ENCODE assay signal across 7 cellular contexts in the genomic region with DNA sequence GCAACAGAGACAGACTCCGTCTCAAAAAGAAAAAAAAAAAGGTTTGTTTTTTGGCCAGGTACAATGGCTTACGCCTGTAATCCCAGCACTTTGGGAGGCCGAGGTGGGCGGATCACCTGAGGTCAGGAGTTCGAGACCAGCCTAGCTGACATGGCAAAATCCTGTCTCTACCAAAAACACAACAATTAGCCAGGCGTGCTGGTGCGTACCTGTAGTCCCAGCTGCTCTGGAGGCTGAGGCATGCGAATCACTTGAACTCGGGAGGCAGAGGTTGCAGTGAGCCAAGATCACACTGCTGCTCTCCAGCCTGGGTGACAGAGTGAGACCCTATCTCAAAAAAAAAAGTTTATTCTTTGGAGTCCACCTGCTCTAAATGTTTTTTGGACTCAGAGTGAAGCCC. TPM values are rescaled to one million over a fixed set of nuclear protein-coding genes. Genes with fewer than 3 reads are reported as not detected.
A peak's percentile ranks its signal among the peaks of the same experiment; 100 is the strongest.
DNase-seq lines count a peak whose midpoint lies in the region; ATAC-seq, FAIRE-seq and TF ChIP-seq lines count a peak whose summit lies in the region.
"Not testable (repeated sequence)": the region's sequence is repeated elsewhere in the genome, so short reads cannot be mapped to it uniquely, and the experiment has no call there.

No MANE protein-coding gene starts in this region.

- not testable (repeated sequence) for H3K9ac ChIP-seq in BLaER1; HCT116 (ENCODE audit: low read length); Karpas-422 (ENCODE audit: low read length); HepG2 (ENCODE audit: insufficient read depth, low read depth, low read length)

- H3K4me3 ChIP-seq in BLaER1; HCT116 (replicated peaks in 1 of 2; ENCODE audit: low read depth in 1 of 2, low read length in 2 of 2); Karpas-422 (ENCODE audit: low read length); esophagus muscularis mucosa; HepG2 (replicated peaks in 1 of 3; ENCODE audit: insufficient read depth in 1 of 3, low read depth in 2 of 3, low read length in 3 of 3): not testable (repeated sequence)

- CTCF ChIA-PET in HCT116 (lab: Charles Lee) (interaction anchor here (0.6 to 3.2 kb wide), 13 partner anchors 8 to 384 kb away, joined by 3 to 15 read pairs (median 3); no protein-coding TSS in a partner anchor), HepG2 (lab: Yijun Ruan, JAX; ENCODE audit: low intra/inter-chr PET ratio, low total read pairs) (interaction anchor here (1.4 to 2.5 kb wide), 2 partner anchors 249 to 380 kb away, joined by 6 to 14 read pairs; no protein-coding TSS in a partner anchor)

- H3K9me3 ChIP-seq in BLaER1; HCT116 (ENCODE audit: control insufficient read depth in 1 of 2, insufficient read depth in 1 of 2, low read depth in 1 of 2, low read length in 2 of 2); Karpas-422 (ENCODE audit: low read length); esophagus muscularis mucosa; HepG2 (ENCODE audit: low read length): not testable (repeated sequence)

- TF ChIP-seq RAD21 in HCT116 (IDR thresholded peaks at IDR 0.05; ENCODE audit: low read depth); HepG2 (CRISPR knock-in tag; IDR thresholded peaks at IDR 0.05): not testable (repeated sequence)

- peak overlapping the region; percentile 51 for H2AFZ ChIP-seq in HCT116 (ENCODE audit: low read depth, low read length, poor library complexity, severe bottlenecking)
- H2AFZ ChIP-seq in Karpas-422 (ENCODE audit: low read length); HepG2 (ENCODE audit: low read length): not testable (repeated sequence)

- 97% methylated on average over 9 of the region's 9 CpGs for WGBS in esophagus muscularis mucosa
- WGBS in HepG2 (ENCODE audit: low lambda C conversion rate), result 62% methylated on average over 9 of the region's 9 CpGs

- not testable (repeated sequence) for FAIRE-seq in HepG2 (lab: Jason Lieb, UNC)

- BruUV-seq in HCT116 (replicated peaks; lab: Mats Ljungman, UMichigan); HepG2 (replicated peaks; lab: Mats Ljungman, UMichigan): not testable (repeated sequence)

- peaks cover 16% of the 10 kb centered on the region for H3K4me1 ChIP-seq in BLaER1
- peaks cover 4 to 10% of the 10 kb centered on the region in 2 experiments; a peak in 3 of 4 replicates for H3K4me1 ChIP-seq in HCT116 (ENCODE audit: control insufficient read depth in 1 of 2, insufficient read depth in 2 of 2, low read length in 2 of 2)
- H3K4me1 ChIP-seq in Karpas-422 (ENCODE audit: low read length), result peaks cover 18% of the 10 kb centered on the region
- not testable (repeated sequence) for H3K4me1 ChIP-seq in esophagus muscularis mucosa; HepG2 (ENCODE audit: insufficient read depth, low read length)

- DNase-seq in ELF-1 (ENCODE audit: low read depth, low spot score), result peak; percentile 15
- not testable (repeated sequence) for DNase-seq in HCT116 (ENCODE audit: low read depth, low spot score); Karpas-422; HepG2 (ENCODE audit: low spot score)
- peak; percentile 62 for DNase-seq in esophagus muscularis mucosa (ENCODE audit: extremely low spot score)
- peak; percentile 34 for DNase-seq in posterior vena cava (ENCODE audit: low spot score)

- H3K27me3 ChIP-seq in BLaER1; HCT116 (ENCODE audit: insufficient read depth, low read length); Karpas-422 (ENCODE audit: low read length); esophagus muscularis mucosa; HepG2 (ENCODE audit: control insufficient read depth in 1 of 2, insufficient read depth in 2 of 2, low read length in 2 of 2): not testable (repeated sequence)

- RAD21 ChIA-PET in HCT116 (lab: Charles Lee; ENCODE audit: low non-redundant PET in 1 of 2, low total read pairs in 2 of 2, uncharacterized antibody in 2 of 2, unreplicated experiment in 2 of 2), result interaction anchor here (0.6 to 1.7 kb wide), 3 partner anchors 249 to 258 kb away, joined by 4 to 6 read pairs (median 4); no protein-coding TSS in a partner anchor

- not testable (repeated sequence) for H3K79me2 ChIP-seq in HCT116 (ENCODE audit: insufficient read depth, low read length); Karpas-422 (ENCODE audit: low read length); HepG2 (ENCODE audit: insufficient read depth, low read length)

- intact Hi-C loops in HCT116 (cut with micrococcal nuclease); esophagus muscularis mucosa (cut with DNase I); posterior vena cava (cut with DNase I): not testable (repeated sequence)
- intact Hi-C loops in HepG2 (cut with micrococcal nuclease; ENCODE audit: unreplicated experiment), result loop anchor here (1.0 to 5.0 kb wide), 2 partner anchors 94 to 249 kb away; partner anchors contain the start of gene INSM2

- in situ Hi-C loops in HepG2 (cut with HindIII; ENCODE audit: extremely low pct_ligation_motif_present, low pct_unique_long_range_greater_than_20kb), result not testable (repeated sequence)

- H3K4me2 ChIP-seq in BLaER1 (peak overlapping the region; percentile 60), Karpas-422 (ENCODE audit: low read depth, low read length, poor library complexity, severe bottlenecking) (peak overlapping the region; percentile 41)
- not testable (repeated sequence) for H3K4me2 ChIP-seq in HCT116 (ENCODE audit: low read length); HepG2 (ENCODE audit: low read depth, low read length)

- H3K36me3 ChIP-seq in BLaER1; HCT116 (ENCODE audit: control insufficient read depth in 1 of 2, insufficient read depth in 2 of 2, low read length in 2 of 2); Karpas-422 (ENCODE audit: insufficient read depth, low read length); esophagus muscularis mucosa; HepG2 (replicated peaks in 1 of 2; ENCODE audit: control insufficient read depth in 1 of 2, insufficient read depth in 2 of 2, low read length in 2 of 2): not testable (repeated sequence)

- not testable (repeated sequence) for H3K27ac ChIP-seq in BLaER1; HCT116 (ENCODE audit: low read depth, low read length); Karpas-422 (ENCODE audit: low read length); esophagus muscularis mucosa (replicated peaks in 1 of 4); HepG2 (ENCODE audit: extremely low read length, insufficient read depth, low read length)

- ATAC-seq in HCT116 (peak; percentile 36), HepG2 (peak; percentile 24)

- TF ChIP-seq POLR2A in HCT116 (IDR thresholded peaks at IDR 0.05; ENCODE audit: borderline replicate concordance, extremely low read depth, insufficient read depth, insufficient read length); esophagus muscularis mucosa (IDR thresholded peaks at IDR 0.05; ENCODE audit: low read depth); HepG2 (IDR thresholded peaks at IDR 0.05; ENCODE audit: insufficient read depth in 1 of 2, low read depth in 2 of 2, low read length in 2 of 2): not testable (repeated sequence)

- H3K9me2 ChIP-seq in HCT116 (ENCODE audit: insufficient read depth); Karpas-422 (replicated peaks; ENCODE audit: insufficient read depth, low read length): not testable (repeated sequence)

- not testable (repeated sequence) for TF ChIP-seq EP300 in esophagus muscularis mucosa (IDR thresholded peaks at IDR 0.05); HepG2 (IDR thresholded peaks at IDR 0.05; ENCODE audit: low read depth in 2 of 2, low read length in 2 of 2); HepG2 (CRISPR knock-in tag; IDR thresholded peaks at IDR 0.05; ENCODE audit: borderline replicate concordance)

- H4K20me1 ChIP-seq in BLaER1; HCT116 (ENCODE audit: insufficient read depth); Karpas-422 (ENCODE audit: insufficient read depth, low read depth, low read length); HepG2 (ENCODE audit: insufficient read depth, low read length): not testable (repeated sequence)

- POLR2A ChIA-PET in HCT116 (lab: Charles Lee), result interaction anchor here (0.7 kb wide), 1 partner anchor 388 kb away, joined by 3 read pairs; the partner anchor contains the start of gene BRMS1L
- POLR2A ChIA-PET in HepG2 (lab: Yijun Ruan, JAX), result not testable (repeated sequence)

- not testable (repeated sequence) for TF ChIP-seq CTCF in HCT116 (IDR thresholded peaks at IDR 0.05 in 2 of 3, conservative IDR thresholded peaks at IDR 0.05 in 1 of 3; ENCODE audit: borderline replicate concordance in 1 of 3, insufficient read depth in 1 of 3, low read depth in 2 of 3, low read length in 2 of 3); esophagus muscularis mucosa (IDR thresholded peaks at IDR 0.05); HepG2 (CRISPR knock-in tag; IDR thresholded peaks at IDR 0.05)

RNA-seq across cellular contexts. Expression of gene NFKBIA, which starts 33.9 kb away (rescaled TPM):
- total RNA-seq in HCT116 (2021; ENCODE audit: unreplicated experiment) (42.6 TPM), esophagus muscularis mucosa (100 to 1,000 TPM; 387 to 416 (median 398) TPM), HepG2 (2016; rRNA removed; fragmentation: Illumina TruSeq; extraction: Trizol) (232 and 319 TPM in 2 replicates), posterior vena cava (100 to 1,000 TPM in 1 of 2 donors, 10 to 100 TPM in 1; 87.1 to 127 TPM)
- 38.0 and 62.5 TPM in 2 replicates for polyA plus RNA-seq in HCT116 (2012)
- total RNA-seq in Karpas-422 (2014; rRNA removed; shearing (Covaris generic); ENCODE audit: low replicate concordance), result 27.6 and 53.5 TPM in 2 replicates
- total RNA-seq in HepG2 (2016; cell fraction: cytosol; rRNA removed; fragmentation: Illumina TruSeq; extraction: Trizol; ENCODE audit: low read depth), result 103 and 116 TPM in 2 replicates
- 208 and 321 TPM in 2 replicates for total RNA-seq in HepG2 (2016; cell fraction: insoluble cytoplasmic fraction; rRNA removed; fragmentation: Illumina TruSeq; extraction: Trizol)
- total RNA-seq in HepG2 (2016; cell fraction: membrane; rRNA removed; fragmentation: Illumina TruSeq; extraction: Trizol), result 196 and 209 TPM in 2 replicates
- total RNA-seq in HepG2 (2016; cell fraction: nucleus; rRNA removed; fragmentation: Illumina TruSeq; extraction: Trizol), result 367 and 382 TPM in 2 replicates
- 173 and 197 TPM in 2 replicates for polyA plus RNA-seq in HepG2 (2011; rRNA removed)
- polyA plus RNA-seq in HepG2 (2011; cell fraction: cytosol; rRNA removed), result 81.6 and 128 TPM in 2 replicates
- 363 and 589 TPM in 2 replicates for polyA plus RNA-seq in HepG2 (2011; cell fraction: nucleus; rRNA removed)
- polyA plus RNA-seq in HepG2 (2012), result 58.7 and 87.8 TPM in 2 replicates
- 21.2 and 21.7 TPM in 2 replicates for polyA plus RNA-seq in HepG2 (2016; cell fraction: cytosol; fragmentation: Illumina TruSeq; extraction: Trizol; ENCODE audit: low read depth)
- polyA plus RNA-seq in HepG2 (2016; cell fraction: insoluble cytoplasmic fraction; fragmentation: Illumina TruSeq; extraction: Trizol; ENCODE audit: low read depth), result 160 and 187 TPM in 2 replicates
- polyA plus RNA-seq in HepG2 (2016; cell fraction: membrane; fragmentation: Illumina TruSeq; extraction: Trizol; ENCODE audit: low read depth), result 41.5 and 42.6 TPM in 2 replicates
- polyA plus RNA-seq in HepG2 (2016; cell fraction: nucleus; fragmentation: Illumina TruSeq; extraction: Trizol; ENCODE audit: insufficient read depth, low read depth), result 546 and 548 TPM in 2 replicates
- polyA minus RNA-seq in HepG2 (2011; rRNA and poly(A)+ RNA removed; ENCODE audit: low replicate concordance), result 421 and 666 TPM in 2 replicates
- 80.5 and 103 TPM in 2 replicates for polyA minus RNA-seq in HepG2 (2011; cell fraction: cytosol; rRNA and poly(A)+ RNA removed)
- polyA minus RNA-seq in HepG2 (2011; cell fraction: nucleus; rRNA and poly(A)+ RNA removed), result 421 and 559 TPM in 2 replicates
